1 cellular context compared by ENCODE assay signal in genomic region chr11:9717719-9718118, GRCh38.
TF ChIP-seq lines count a peak whose summit lies in the region.

No MANE protein-coding gene starts in this region.

TF ChIP-seq in SK-N-SH, 30 proteins besides CTCF, POLR2A, EP300 and RAD21 (continued from another document):
- TF ChIP-seq USF1 (IDR thresholded peaks at IDR 0.05; ENCODE audit: borderline replicate concordance, low read depth), result no peak
